10 cellular contexts compared by ENCODE assay signal in genomic region chr19:17687141-17687856, GRCh38. TPM values are rescaled to one million over a fixed set of nuclear protein-coding genes. Genes with fewer than 3 reads are reported as not detected.
A peak's percentile ranks its signal among the peaks of the same experiment; 100 is the strongest.
DNase-seq lines count a peak whose midpoint lies in the region; ATAC-seq, FAIRE-seq and TF ChIP-seq lines count a peak whose summit lies in the region.
"Had no signal": no experiment of that assay in that cellular context is flagged by ENCODE, and none has a peak within 500 bp of the region (broad histone marks: within the 10 kb centered on the region; RNA-seq: fewer than 3 reads in every experiment).

No MANE protein-coding gene starts in this region.

- H3K4me3 ChIP-seq in BE2C (ENCODE audit: low read depth, low read length) = peak overlapping the region; percentile 70
- H3K4me3 ChIP-seq in H7 (ENCODE audit: insufficient read depth, low read depth, low read length) = peak overlapping the region; percentile 80
- H3K4me3 ChIP-seq in astrocyte of the spinal cord (ENCODE audit: low read depth, low read length) = peak overlapping the region; percentile 22
- H3K4me3 ChIP-seq in mesodermal cell (ENCODE audit: extremely low read depth, insufficient read depth, low read length, poor library complexity, severe bottlenecking) = peak overlapping the region; percentile 55
- no peak overlapping the region for H3K4me3 ChIP-seq in body of pancreas

- peaks cover 67% of the 10 kb centered on the region for H3K27me3 Mint-ChIP-seq in activated T-cell treated with anti-CD3 and anti-CD28 coated beads, Interleukin-2, amount 50 U/mL, for 72 hours (ENCODE audit: low read depth)

- H3K4me3 Mint-ChIP-seq in activated T-cell treated with anti-CD3 and anti-CD28 coated beads, Interleukin-2, amount 50 U/mL, for 72 hours = peak overlapping the region in 1 of 2 donors; percentile 45

- ATAC-seq in body of pancreas = no peak
- ATAC-seq in activated T-cell treated with anti-CD3 and anti-CD28 coated beads, Interleukin-2, amount 50 U/mL, for 72 hours (replicated peaks in 1 of 2) = no peak

- H3K4me1 ChIP-seq in BE2C = no peaks in the 10 kb centered on the region
- H3K4me1 ChIP-seq in mesodermal cell (ENCODE audit: control insufficient read depth, insufficient read depth, low read length, poor library complexity, severe bottlenecking) = peaks cover 13% of the 10 kb centered on the region
- peaks cover 14% of the 10 kb centered on the region for H3K4me1 ChIP-seq in body of pancreas

- FAIRE-seq in D721Med (lab: Jason Lieb, UNC) = no peak
- FAIRE-seq: colon had no signal

- peaks cover 0 to 2% of the 10 kb centered on the region in 2 donors for H3K9me3 Mint-ChIP-seq in activated T-cell treated with anti-CD3 and anti-CD28 coated beads, Interleukin-2, amount 50 U/mL, for 72 hours

- in situ Hi-C loops in astrocyte of the spinal cord (cut with HindIII; ENCODE audit: low sequenced_read_pairs) = no loop called here

- no peak overlapping the region for H3K27ac Mint-ChIP-seq in activated T-cell treated with anti-CD3 and anti-CD28 coated beads, Interleukin-2, amount 50 U/mL, for 72 hours

- H3K27ac ChIP-seq in mesodermal cell (ENCODE audit: low read depth, low read length, severe bottlenecking) (no peak overlapping the region), body of pancreas (no peak overlapping the region)
- H3K27ac ChIP-seq: neutrophil had no signal

- DNase-seq in BE2C (no peak), H7 (peak; percentile 82), astrocyte of the spinal cord (ENCODE audit: low read depth, low spot score) (no peak), D721Med (ENCODE audit: insufficient read length, low spot score) (no peak), NCI-H1930 (lab: John Stamatoyannopoulos, UW) (no peak), body of pancreas (no peak)
- no peak for DNase-seq in activated T-cell treated with anti-CD3 and anti-CD28 coated beads, Interleukin-2, amount 50 U/mL, for 72 hours

- TF ChIP-seq CTCF in BE2C (IDR thresholded peaks at IDR 0.05; ENCODE audit: low read depth, low read length) (no peak), astrocyte of the spinal cord (IDR thresholded peaks at IDR 0.05; ENCODE audit: low read depth, low read length) (no peak), D721Med (IDR thresholded peaks at IDR 0.05; ENCODE audit: insufficient read depth, missing control alignments) (no peak), body of pancreas (IDR thresholded peaks at IDR 0.05) (no peak)

- H3K4me1 Mint-ChIP-seq in activated T-cell treated with anti-CD3 and anti-CD28 coated beads, Interleukin-2, amount 50 U/mL, for 72 hours (ENCODE audit: low read depth) = peaks cover 15% of the 10 kb centered on the region

- no peak for TF ChIP-seq POLR2A in body of pancreas (IDR thresholded peaks at IDR 0.05)

- no peaks in the 10 kb centered on the region; the same call in 1 of the 2 replicates for H3K9me3 ChIP-seq in BE2C
- no peaks in the 10 kb centered on the region for H3K9me3 ChIP-seq in mesodermal cell (ENCODE audit: control insufficient read depth, low read length)
- no peaks in the 10 kb centered on the region for H3K9me3 ChIP-seq in body of pancreas
- H3K9me3 ChIP-seq: neutrophil had no signal

- peaks cover 2% of the 10 kb centered on the region in 2 donors for H3K36me3 Mint-ChIP-seq in activated T-cell treated with anti-CD3 and anti-CD28 coated beads, Interleukin-2, amount 50 U/mL, for 72 hours (ENCODE audit: insufficient read depth in 2 of 2)

- intact Hi-C loops in body of pancreas (cut with DNase I) = no loop called here

- H3K36me3 ChIP-seq in BE2C (peaks cover 3% of the 10 kb centered on the region), H7 (replicated peaks; ENCODE audit: control insufficient read depth, insufficient read depth, low read length) (no peaks in the 10 kb centered on the region), mesodermal cell (ENCODE audit: control insufficient read depth, insufficient read depth, low read length) (no peaks in the 10 kb centered on the region), body of pancreas (replicated peaks in 1 of 2; ENCODE audit: insufficient read depth in 1 of 2, low read depth in 2 of 2) (no peaks in the 10 kb centered on the region)
- H3K36me3 ChIP-seq: neutrophil had no signal

- H3K27me3 ChIP-seq in BE2C = no peaks in the 10 kb centered on the region
- H3K27me3 ChIP-seq in H7 (ENCODE audit: control insufficient read depth, insufficient read depth, low read length) = no peaks in the 10 kb centered on the region
- H3K27me3 ChIP-seq in body of pancreas = peaks cover 0 to 12% of the 10 kb centered on the region in 2 donors

- WGBS in mesodermal cell (ENCODE audit: insufficient coverage in 2 of 2), 2 experiments = 0 to 2% methylated on average over 9 to 12 of the region's 24 CpGs
- 1 to 4% methylated on average over 11 to 24 of the region's 24 CpGs for WGBS in body of pancreas, 2 donors

RNA-seq across cellular contexts. Expression of gene UNC13A, which starts 0.9 kb away (rescaled TPM):
- 47.3 TPM for polyA plus RNA-seq in BE2C (2012; ENCODE audit: insufficient read depth, insufficient read length, low read depth)
- 6.6 and 8.8 TPM in 2 replicates for total RNA-seq in H7 (2014; rRNA removed; shearing (Covaris generic))
- polyA plus RNA-seq in mesodermal cell (2013, experiment 1 of 2) = 3.5 TPM
- polyA plus RNA-seq in mesodermal cell (2013, experiment 2 of 2) = 2.2 TPM
- total RNA-seq in body of pancreas = 1 to 10 TPM; 1.3 to 2.6 TPM
- under 1 TPM; 0.31 to 0.32 TPM for total RNA-seq in activated T-cell treated with anti-CD3 and anti-CD28 coated beads, Interleukin-2, amount 50 U/mL, for 72 hours

RNA-seq across cellular contexts. Expression of gene MAP1S, which starts 32.0 kb away (rescaled TPM):
- polyA plus RNA-seq in BE2C (2012; ENCODE audit: insufficient read depth, insufficient read length, low read depth) = 288 TPM
- 27.1 and 28.0 TPM in 2 replicates for total RNA-seq in H7 (2014; rRNA removed; shearing (Covaris generic))
- polyA plus RNA-seq in mesodermal cell (2013, experiment 1 of 2) = 49.2 TPM
- polyA plus RNA-seq in mesodermal cell (2013, experiment 2 of 2) = 42.9 TPM
- total RNA-seq in body of pancreas = 10 to 100 TPM; 37.1 to 53.4 TPM
- 10 to 100 TPM; 59.5 to 69.9 TPM for total RNA-seq in activated T-cell treated with anti-CD3 and anti-CD28 coated beads, Interleukin-2, amount 50 U/mL, for 72 hours

Comparison
In these comparisons a context has a peak if more than half of its experiments do, and no peak if none do; other contexts are left out.
1. H3K4me3 ChIP-seq: peak in BE2C (single experiment), H7 (single experiment), astrocyte of the spinal cord (single experiment) and mesodermal cell (single experiment); none in body of pancreas (0 of 2).